In genomic region chr2:158996378-158996993, GRCh38 we compare ENCODE assay signal across 13 cellular contexts. TPM values are rescaled to one million over a fixed set of nuclear protein-coding genes. Genes with fewer than 3 reads are reported as not detected.
DNase-seq lines count a peak whose midpoint lies in the region; ATAC-seq and TF ChIP-seq lines count a peak whose summit lies in the region.
"Had no signal": no experiment of that assay in that cellular context is flagged by ENCODE, and none has a peak within 500 bp of the region (broad histone marks: within the 10 kb centered on the region; RNA-seq: fewer than 3 reads in every experiment).

No MANE protein-coding gene starts in this region.

- no peak overlapping the region for H2AFZ ChIP-seq in HCT116 (ENCODE audit: low read depth, low read length, poor library complexity, severe bottlenecking)

- peak; percentile 8 for TF ChIP-seq CTCF in AG09319 (IDR thresholded peaks at IDR 0.05; ENCODE audit: low read depth, low read length)
- TF ChIP-seq CTCF in HCT116 (IDR thresholded peaks at IDR 0.05 in 2 of 3, conservative IDR thresholded peaks at IDR 0.05 in 1 of 3; ENCODE audit: borderline replicate concordance in 1 of 3, insufficient read depth in 1 of 3, low read depth in 2 of 3, low read length in 2 of 3): peak in 2 of 3 experiments; percentile 1 to 58; a peak in 2 of 6 replicates
- TF ChIP-seq CTCF in activated B cell treated with CpG ODN at 0.5 μM for 24 hours (IDR thresholded peaks at IDR 0.05): peak; percentile 21
- TF ChIP-seq CTCF in mesothelial cell of epicardium (IDR thresholded peaks at IDR 0.05; ENCODE audit: unreplicated experiment): peak; percentile 91

- H3K27ac Mint-ChIP-seq in activated B cell treated with CpG ODN at 0.5 μM for 24 hours (no peak overlapping the region), mesothelial cell of epicardium (peak overlapping the region; percentile 41)
- H3K27ac Mint-ChIP-seq: memory B cell had no signal

- H3K9me3 Mint-ChIP-seq in activated B cell treated with CpG ODN at 0.5 μM for 24 hours: no peaks in the 10 kb centered on the region
- no peaks in the 10 kb centered on the region for H3K9me3 Mint-ChIP-seq in mesothelial cell of epicardium
- H3K9me3 Mint-ChIP-seq: memory B cell had no signal

- H3K79me2 ChIP-seq in HCT116 (ENCODE audit: insufficient read depth, low read length): peaks cover 20% of the 10 kb centered on the region

- CTCF ChIA-PET in HCT116 (lab: Charles Lee): interaction anchor here (0.9 to 2.9 kb wide), 2 partner anchors 10 to 122 kb away, joined by 3 to 7 read pairs; no protein-coding TSS in a partner anchor
- CTCF ChIA-PET in activated B cell treated with CpG ODN at 0.5 μM for 24 hours (lab: Charles Lee): interaction anchor here (0.7 kb wide), 1 partner anchor 51 kb away, joined by 3 read pairs; no protein-coding TSS in a partner anchor

- H3K4me2 ChIP-seq in HCT116 (ENCODE audit: low read length): no peak overlapping the region

- H3K4me1 Mint-ChIP-seq in activated B cell treated with CpG ODN at 0.5 μM for 24 hours (no peaks in the 10 kb centered on the region), mesothelial cell of epicardium (peaks cover 38% of the 10 kb centered on the region)

- no peaks in the 10 kb centered on the region for H3K9me3 ChIP-seq in HCT116 (ENCODE audit: control insufficient read depth in 1 of 2, insufficient read depth in 1 of 2, low read depth in 1 of 2, low read length in 2 of 2)

- H3K36me3 Mint-ChIP-seq in activated B cell treated with CpG ODN at 0.5 μM for 24 hours (ENCODE audit: low read depth): no peaks in the 10 kb centered on the region
- H3K36me3 Mint-ChIP-seq in mesothelial cell of epicardium: no peaks in the 10 kb centered on the region
- H3K36me3 Mint-ChIP-seq: memory B cell had no signal

- H3K4me3 ChIP-seq in HCT116 (replicated peaks in 1 of 2; ENCODE audit: low read depth in 1 of 2, low read length in 2 of 2): no peak overlapping the region
- H3K4me3 ChIP-seq: SK-N-MC had no signal

- H3K27me3 Mint-ChIP-seq in activated B cell treated with CpG ODN at 0.5 μM for 24 hours (peaks cover 8% of the 10 kb centered on the region), mesothelial cell of epicardium (ENCODE audit: low read depth) (no peaks in the 10 kb centered on the region)

- DNase-seq in AG09319 (ENCODE audit: extremely low read depth, low read depth) (no peak), HCT116 (ENCODE audit: low read depth, low spot score) (no peak), activated B cell treated with CpG ODN at 0.5 μM for 24 hours (no peak), mesothelial cell of epicardium (ENCODE audit: low spot score in 2 of 2, unreplicated experiment in 2 of 2) (no peak), NCI-H1105 (lab: John Stamatoyannopoulos, UW) (no peak), activated T-cell treated with anti-CD3 and anti-CD28 coated beads for 4 hours (no peak)
- DNase-seq in activated naive CD4-positive, alpha-beta T cell treated with Interleukin-2 at 50 U/mL for 16 hours: no peak
- DNase-seq: activated CD4-positive, alpha-beta T cell treated with anti-CD3 and anti-CD28 coated beads for 1 hour; NCI-H1436; stimulated activated naive CD4-positive, alpha-beta T cell had no signal

- no TSS peak for BruUV-seq in HCT116 (replicated peaks; lab: Mats Ljungman, UMichigan)

- no peak overlapping the region for H3K27ac ChIP-seq in HCT116 (ENCODE audit: low read depth, low read length)
- H3K27ac ChIP-seq: SK-N-MC had no signal

- no peaks in the 10 kb centered on the region for H3K9me2 ChIP-seq in HCT116 (ENCODE audit: insufficient read depth)

- RAD21 ChIA-PET in HCT116 (lab: Charles Lee; ENCODE audit: low non-redundant PET in 1 of 2, low total read pairs in 2 of 2, uncharacterized antibody in 2 of 2, unreplicated experiment in 2 of 2): interaction anchor here in 1 of 2 experiments (0.6 kb wide), 1 partner anchor 715 kb away, joined by 3 read pairs; no protein-coding TSS in a partner anchor

- H3K9ac ChIP-seq in HCT116 (ENCODE audit: low read length): no peak overlapping the region

- TF ChIP-seq POLR2A in HCT116 (IDR thresholded peaks at IDR 0.05; ENCODE audit: borderline replicate concordance, extremely low read depth, insufficient read depth, insufficient read length): no peak

- no peaks in the 10 kb centered on the region for H4K20me1 ChIP-seq in HCT116 (ENCODE audit: insufficient read depth)

- H3K36me3 ChIP-seq in HCT116 (ENCODE audit: control insufficient read depth in 1 of 2, insufficient read depth in 2 of 2, low read length in 2 of 2): no peaks in the 10 kb centered on the region

- no peak overlapping the region for H3K4me3 Mint-ChIP-seq in activated B cell treated with CpG ODN at 0.5 μM for 24 hours
- no peak overlapping the region for H3K4me3 Mint-ChIP-seq in mesothelial cell of epicardium
- H3K4me3 Mint-ChIP-seq: memory B cell had no signal

- POLR2A ChIA-PET in HCT116 (lab: Charles Lee) (interaction anchor here (0.5 to 0.9 kb wide), 2 partner anchors 39 to 289 kb away, joined by 3 read pairs; no protein-coding TSS in a partner anchor), activated B cell treated with CpG ODN at 0.5 μM for 24 hours (lab: Charles Lee) (no interaction called here)

- H3K27me3 ChIP-seq in HCT116 (ENCODE audit: insufficient read depth, low read length): no peaks in the 10 kb centered on the region

- H3K4me1 ChIP-seq in HCT116 (ENCODE audit: control insufficient read depth in 1 of 2, insufficient read depth in 2 of 2, low read length in 2 of 2): peaks cover 4 to 8% of the 10 kb centered on the region in 2 experiments; a peak in 3 of 4 replicates

- ATAC-seq in HCT116 (no peak), activated B cell treated with CpG ODN at 0.5 μM for 24 hours (ENCODE audit: low read depth) (no peak), HG03442 (IDR thresholded peaks at IDR 0.05; ENCODE audit: unreplicated experiment) (no peak)

- intact Hi-C loops in HCT116 (cut with micrococcal nuclease): no loop called here
- intact Hi-C loops in activated B cell treated with CpG ODN at 0.5 μM for 24 hours (cut with micrococcal nuclease): no loop called here

- no peak for TF ChIP-seq RAD21 in HCT116 (IDR thresholded peaks at IDR 0.05; ENCODE audit: low read depth)

TF ChIP-seq in HCT116, 20 proteins besides CTCF, POLR2A, EP300 and RAD21 (continues in another document):
- no peak for TF ChIP-seq REST (IDR thresholded peaks at IDR 0.05; ENCODE audit: low read depth)
- no peak for TF ChIP-seq EGR1 (IDR thresholded peaks at IDR 0.05; ENCODE audit: low read depth)
- no peak for TF ChIP-seq ELF1 (IDR thresholded peaks at IDR 0.05; ENCODE audit: borderline replicate concordance, low read depth)
- no peak for TF ChIP-seq MAX (IDR thresholded peaks at IDR 0.05)
- no peak for TF ChIP-seq ZBTB33 (IDR thresholded peaks at IDR 0.05; ENCODE audit: extremely low read depth, insufficient replicate concordance, low read length)
- TF ChIP-seq FOSL1 (IDR thresholded peaks at IDR 0.05; ENCODE audit: low read depth): no peak
- TF ChIP-seq CEBPB (IDR thresholded peaks at IDR 0.05; ENCODE audit: low read depth): no peak
- TF ChIP-seq JUND (IDR thresholded peaks at IDR 0.05): no peak
- TF ChIP-seq SIN3A (IDR thresholded peaks at IDR 0.05; ENCODE audit: low read depth): no peak
- no peak for TF ChIP-seq ZFX (IDR thresholded peaks at IDR 0.05)
- no peak for TF ChIP-seq EZH2phosphoT487 (IDR thresholded peaks at IDR 0.05; ENCODE audit: borderline replicate concordance)
- no peak for TF ChIP-seq EZH2 (IDR thresholded peaks at IDR 0.05)

RNA-seq across cellular contexts. Expression of gene TANC1, which starts 28.0 kb away (rescaled TPM):
- total RNA-seq in HCT116 (2021; ENCODE audit: unreplicated experiment) (15.1 TPM), activated B cell treated with CpG ODN at 0.5 μM for 24 hours (0.02 TPM in 1 of 2 replicates, not detected in the other), mesothelial cell of epicardium (132 to 138 TPM (median 134 TPM) in 3 replicates)
- polyA plus RNA-seq in HCT116 (2012): 6.3 and 6.6 TPM in 2 replicates

Comparison
In these comparisons a context has a peak if more than half of its experiments do, and no peak if none do; other contexts are left out.
1. CTCF ChIP-seq: peak in every context shown above with its lines; median percentile 91 in mesothelial cell of epicardium; 30 in HCT116; 21 in activated B cell treated with CpG ODN at 0.5 μM for 24 hours; 8 in AG09319.
2. RNA of gene TANC1, which starts 28.0 kb away (total RNA-seq): 132 to 138 TPM in mesothelial cell of epicardium and 15.1 TPM in HCT116 (single experiment); 0.02 TPM in activated B cell treated with CpG ODN at 0.5 μM for 24 hours; every median in the first group is over 10 times any median in the second.